ENCODE assay signal across 1 cellular context in genomic region chr4:165152527-165152926, GRCh38.
TF ChIP-seq lines count a peak whose summit lies in the region.

No MANE protein-coding gene starts in this region.

TF ChIP-seq in SK-N-SH, 30 proteins besides CTCF, POLR2A, EP300 and RAD21 (continued from another document):
- TF ChIP-seq USF2 (IDR thresholded peaks at IDR 0.05; ENCODE audit: borderline replicate concordance, low read depth, low read length) = no peak
- TF ChIP-seq ELF1 (IDR thresholded peaks at IDR 0.05) = no peak
- TF ChIP-seq EZH2phosphoT487 (IDR thresholded peaks at IDR 0.05; ENCODE audit: borderline replicate concordance, low read depth) = no peak
- TF ChIP-seq FOXM1 (IDR thresholded peaks at IDR 0.05; ENCODE audit: low read depth) = peak; percentile 94
- no peak for TF ChIP-seq SMC3 (IDR thresholded peaks at IDR 0.05; ENCODE audit: low read depth, low read length)
- TF ChIP-seq REST (IDR thresholded peaks at IDR 0.05; ENCODE audit: low read depth, low read length) = no peak
- TF ChIP-seq GABPA (IDR thresholded peaks at IDR 0.05; ENCODE audit: low read depth) = no peak
- TF ChIP-seq POLR2AphosphoS5 (IDR thresholded peaks at IDR 0.05; ENCODE audit: low read depth, low read length) = peak; percentile 62; the same call in 1 of the 2 replicates
- TF ChIP-seq RCOR1 (IDR thresholded peaks at IDR 0.05; ENCODE audit: low read length) = no peak
- TF ChIP-seq NRF1 (IDR thresholded peaks at IDR 0.05; ENCODE audit: low read depth, low read length) = no peak
- peak; percentile 76 for TF ChIP-seq TEAD4 (IDR thresholded peaks at IDR 0.05; ENCODE audit: borderline replicate concordance, insufficient read depth)
- no peak for TF ChIP-seq TAF1 (IDR thresholded peaks at IDR 0.05; ENCODE audit: borderline replicate concordance, low read depth, low read length)
- TF ChIP-seq MXI1 (IDR thresholded peaks at IDR 0.05; ENCODE audit: low read depth, low read length) = no peak
- no peak for TF ChIP-seq GATA2 (CRISPR knock-in tag; IDR thresholded peaks at IDR 0.05)
- 0 out of 2 replicates have a peak, but pooled peaks have one; percentile 55 for TF ChIP-seq SIN3A (IDR thresholded peaks at IDR 0.05; ENCODE audit: borderline replicate concordance, low read depth, low read length)
- no peak; the same call in none of the 2 replicates for TF ChIP-seq PBX3 (IDR thresholded peaks at IDR 0.05)
- TF ChIP-seq NFIC (IDR thresholded peaks at IDR 0.05; ENCODE audit: borderline replicate concordance) = peak; percentile 91
